In the genomic region with DNA sequence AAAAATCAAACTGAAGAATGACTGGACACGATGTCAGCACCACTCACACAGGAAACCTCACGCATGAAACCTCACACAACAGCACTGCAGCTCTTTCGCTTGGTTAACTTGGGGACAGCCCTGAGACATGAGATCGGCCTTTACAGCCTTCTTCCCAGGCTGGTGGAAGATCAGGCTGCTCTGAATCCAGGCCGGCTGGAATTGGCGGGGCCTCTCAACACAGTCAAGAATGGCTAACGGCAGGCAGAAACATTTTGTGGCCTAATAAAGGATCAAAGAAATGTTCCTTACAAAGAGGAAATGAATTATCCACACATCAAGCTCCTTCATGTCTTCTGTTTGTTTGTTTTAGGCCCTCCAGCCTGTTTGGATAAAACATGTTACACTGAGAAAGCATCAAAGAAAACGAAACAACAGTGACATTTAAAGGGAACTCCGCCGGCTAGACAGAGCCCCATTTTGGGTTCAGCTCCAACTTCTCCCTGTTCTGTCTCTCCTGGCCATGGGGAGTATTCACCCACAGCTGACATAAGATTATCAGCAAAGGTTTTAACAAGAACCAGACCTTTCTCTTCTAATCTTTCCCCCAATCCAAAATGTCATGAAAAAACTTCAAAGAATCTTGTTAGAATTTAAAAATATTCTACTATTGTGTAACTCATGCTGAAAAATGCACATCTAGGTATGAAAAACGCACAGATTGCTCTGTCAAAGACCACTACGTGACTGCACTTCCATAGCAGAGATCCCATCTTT, we compare ENCODE assay signal across 10 cellular contexts.
DNase-seq lines count a peak whose midpoint lies in the region; ATAC-seq lines count a peak whose summit lies in the region.
"Had no signal": no experiment of that assay in that cellular context is flagged by ENCODE, and none has a peak within 500 bp of the region (broad histone marks: within the 10 kb centered on the region; RNA-seq: fewer than 3 reads in every experiment).

No MANE protein-coding gene starts in this region.

- 80 to 83% methylated on average over 12 of the region's 12 CpGs for WGBS in ectodermal cell, 2 experiments
- WGBS in mesodermal cell (ENCODE audit: insufficient coverage in 2 of 2), 2 experiments, result 82 to 89% methylated on average over 6 to 9 of the region's 12 CpGs

- H3K4me1 ChIP-seq in ectodermal cell (ENCODE audit: control insufficient read depth, insufficient read depth, low read length) (peaks cover 19% of the 10 kb centered on the region), mesodermal cell (ENCODE audit: control insufficient read depth, insufficient read depth, low read length, poor library complexity, severe bottlenecking) (peaks cover 24% of the 10 kb centered on the region)

- peaks cover 27% of the 10 kb centered on the region for H3K36me3 Mint-ChIP-seq in stimulated activated naive CD8-positive, alpha-beta T cell treated with anti-CD3 and anti-CD28 coated beads, Interleukin-15, Interleukin-2, amounts not matched to agents 100 ng/mL and 50 ng/mL, for 24 hours (ENCODE audit: low read depth)

- H3K27ac Mint-ChIP-seq in stimulated activated naive CD8-positive, alpha-beta T cell treated with anti-CD3 and anti-CD28 coated beads, Interleukin-15, Interleukin-2, amounts not matched to agents 100 ng/mL and 50 ng/mL, for 24 hours, result no peak overlapping the region

- peaks cover 21% of the 10 kb centered on the region for H3K4me1 Mint-ChIP-seq in stimulated activated naive CD8-positive, alpha-beta T cell treated with anti-CD3 and anti-CD28 coated beads, Interleukin-15, Interleukin-2, amounts not matched to agents 100 ng/mL and 50 ng/mL, for 24 hours (ENCODE audit: low read depth)

- H3K4me3 ChIP-seq in ectodermal cell (ENCODE audit: insufficient read depth, low read depth, low read length), result no peak overlapping the region
- no peak overlapping the region for H3K4me3 ChIP-seq in mesodermal cell (ENCODE audit: extremely low read depth, insufficient read depth, low read length, poor library complexity, severe bottlenecking)

- DNase-seq in stimulated activated naive CD8-positive, alpha-beta T cell treated with anti-CD3 and anti-CD28 coated beads, Interleukin-15, Interleukin-2, amounts not matched to agents 100 U/mL and 50 U/mL, for 24 hours, result no peak
- DNase-seq in cerebellar nuclear complex (lab: John Stamatoyannopoulos, UW) (no peak), NCI-H1417 treated with DMSO at 0.1 percent for 48 hours (lab: John Stamatoyannopoulos, UW) (no peak)
- DNase-seq: DND-41, NCI-H82 had no signal

- H3K9me3 Mint-ChIP-seq in stimulated activated naive CD8-positive, alpha-beta T cell treated with anti-CD3 and anti-CD28 coated beads, Interleukin-15, Interleukin-2, amounts not matched to agents 100 ng/mL and 50 ng/mL, for 24 hours, result no peaks in the 10 kb centered on the region

- peak overlapping the region; percentile 73 for H3K27ac ChIP-seq in ectodermal cell (ENCODE audit: insufficient read depth, low read depth, low read length, poor library complexity, severe bottlenecking)
- H3K27ac ChIP-seq in mesodermal cell (ENCODE audit: low read depth, low read length, severe bottlenecking), result peak overlapping the region; percentile 91

- H3K36me3 ChIP-seq in ectodermal cell (ENCODE audit: control insufficient read depth, insufficient read depth, low read length) (no peaks in the 10 kb centered on the region), mesodermal cell (ENCODE audit: control insufficient read depth, insufficient read depth, low read length) (peaks cover 62% of the 10 kb centered on the region)

- ATAC-seq in stimulated activated naive CD8-positive, alpha-beta T cell treated with anti-CD3 and anti-CD28 coated beads, Interleukin-15, Interleukin-2, amounts not matched to agents 100 U/mL and 50 U/mL, for 24 hours, result no peak
- ATAC-seq in GM21360 (IDR thresholded peaks at IDR 0.05; ENCODE audit: unreplicated experiment) (no peak), GM21737 (IDR thresholded peaks at IDR 0.05; ENCODE audit: unreplicated experiment) (no peak)

- no peaks in the 10 kb centered on the region for H3K9me3 ChIP-seq in ectodermal cell (ENCODE audit: control insufficient read depth, low read length)
- no peaks in the 10 kb centered on the region for H3K9me3 ChIP-seq in mesodermal cell (ENCODE audit: control insufficient read depth, low read length)

- H3K4me3 Mint-ChIP-seq in stimulated activated naive CD8-positive, alpha-beta T cell treated with anti-CD3 and anti-CD28 coated beads, Interleukin-15, Interleukin-2, amounts not matched to agents 100 ng/mL and 50 ng/mL, for 24 hours, result peak overlapping the region; percentile 5

- no peaks in the 10 kb centered on the region for H3K27me3 Mint-ChIP-seq in stimulated activated naive CD8-positive, alpha-beta T cell treated with anti-CD3 and anti-CD28 coated beads, Interleukin-15, Interleukin-2, amounts not matched to agents 100 ng/mL and 50 ng/mL, for 24 hours

- no peaks in the 10 kb centered on the region for H3K27me3 ChIP-seq in ectodermal cell (ENCODE audit: control insufficient read depth, insufficient read depth, low read length, poor library complexity, severe bottlenecking)
